31 cellular contexts compared by ENCODE assay signal in genomic region chr2:37476411-37476810, GRCh38.
"Had no signal": no experiment of that assay in that cellular context is flagged by ENCODE, and none has a peak within 500 bp of the region (broad histone marks: within the 10 kb centered on the region; RNA-seq: fewer than 3 reads in every experiment).

No MANE protein-coding gene starts in this region.

- H3K4me1 Mint-ChIP-seq: activated CD4-positive, alpha-beta T cell treated with anti-CD3 and anti-CD28 coated beads, Interleukin-2, amount 10 ng/mL, durations not matched to agents 24 days and 14 days; activated naive CD8-positive, alpha-beta T cell treated with anti-CD3 and anti-CD28 coated beads for 36 hours had no signal

- ATAC-seq: activated CD8-positive, alpha-beta T cell treated with anti-CD3 and anti-CD28 coated beads for 36 hours; activated T-cell treated with anti-CD3 and anti-CD28 coated beads, Interleukin-2, amount 50 U/mL, for 72 hours; activated T-helper 17 cell treated with anti-CD3 and anti-CD28 coated beads, Interleukin-2, amount 50 U/mL, for 72 hours; body of pancreas; PC-3 had no signal

- H3K27me3 Mint-ChIP-seq: activated CD8-positive, alpha-beta T cell treated with anti-CD3 and anti-CD28 coated beads for 36 hours; activated naive CD8-positive, alpha-beta T cell treated with anti-CD3 and anti-CD28 coated beads for 36 hours; activated T-helper 17 cell treated with anti-CD3 and anti-CD28 coated beads, Interleukin-2, amount 50 U/mL, for 72 hours had no signal

- H3K9me3 Mint-ChIP-seq: activated CD8-positive, alpha-beta T cell treated with anti-CD3 and anti-CD28 coated beads for 36 hours; activated naive CD8-positive, alpha-beta T cell treated with anti-CD3 and anti-CD28 coated beads for 36 hours; activated T-cell treated with anti-CD3 and anti-CD28 coated beads, Interleukin-2, amount 50 U/mL, for 72 hours had no signal

- H3K4me1 ChIP-seq: body of pancreas, breast epithelium, Peyer's patch had no signal

- H3K27ac Mint-ChIP-seq: activated CD4-positive, alpha-beta T cell treated with anti-CD3 and anti-CD28 coated beads, Interleukin-2, amount 10 ng/mL, durations not matched to agents 24 days and 14 days; activated CD8-positive, alpha-beta T cell treated with anti-CD3 and anti-CD28 coated beads for 36 hours; activated naive CD8-positive, alpha-beta T cell treated with anti-CD3 and anti-CD28 coated beads for 36 hours; activated T-cell treated with anti-CD3 and anti-CD28 coated beads, Interleukin-2, amount 50 U/mL, for 72 hours; activated T-helper 17 cell treated with anti-CD3 and anti-CD28 coated beads, Interleukin-2, amount 50 U/mL, for 72 hours had no signal

- H3K4me3 Mint-ChIP-seq: activated CD4-positive, alpha-beta T cell treated with anti-CD3 and anti-CD28 coated beads, Interleukin-2, amount 10 ng/mL, durations not matched to agents 24 days and 14 days; activated CD8-positive, alpha-beta T cell treated with anti-CD3 and anti-CD28 coated beads for 36 hours; activated naive CD8-positive, alpha-beta T cell treated with anti-CD3 and anti-CD28 coated beads for 36 hours; activated T-cell treated with anti-CD3 and anti-CD28 coated beads, Interleukin-2, amount 50 U/mL, for 72 hours; activated T-helper 17 cell treated with anti-CD3 and anti-CD28 coated beads, Interleukin-2, amount 50 U/mL, for 72 hours had no signal

- H3K36me3 ChIP-seq: breast epithelium, MG63, Peyer's patch had no signal

- H3K4me3 ChIP-seq: body of pancreas, breast epithelium, MG63, Peyer's patch had no signal

- H3K36me3 Mint-ChIP-seq: activated naive CD8-positive, alpha-beta T cell treated with anti-CD3 and anti-CD28 coated beads for 36 hours had no signal

- H3K9me3 ChIP-seq: breast epithelium, MG63, Peyer's patch had no signal

- DNase-seq: activated CD4-positive, alpha-beta T cell treated with anti-CD3 and anti-CD28 coated beads, Interleukin-2, amount 10 ng/mL, durations not matched to agents 24 days and 14 days; activated CD4-positive, alpha-beta T cell treated with anti-CD3 and anti-CD28 coated beads, Interleukin-2, amount 50 U/mL, for 4 hours; activated CD8-positive, alpha-beta T cell treated with anti-CD3 and anti-CD28 coated beads for 36 hours; activated effector memory CD4-positive, alpha-beta T cell treated with anti-CD3 and anti-CD28 coated beads, Interleukin-2, amount 50 U/mL, for 16 hours; activated naive CD4-positive, alpha-beta T cell; activated naive CD4-positive, alpha-beta T cell treated with anti-CD3 and anti-CD28 coated beads, Interleukin-2, amount 50 U/mL, for 16 hours; activated naive CD8-positive, alpha-beta T cell treated with anti-CD3 and anti-CD28 coated beads for 36 hours; activated T-cell treated with anti-CD3 and anti-CD28 coated beads, Interleukin-2, amount 50 U/mL, for 1 hour; activated T-cell treated with anti-CD3 and anti-CD28 coated beads, Interleukin-2, amount 50 U/mL, for 72 hours; amniotic stem cell; body of pancreas; caudate nucleus; cerebellar nuclear complex; Karpas-422; KBM-7; MG63; NCI-H1092; NCI-H1436 treated with DMSO at 0.1 percent for 48 hours; NCI-H1694 treated with DMSO at 0.1 percent for 48 hours; NCI-H2029; NCI-H2171; NCI-H510A; NCI-H526; NCI-H748 treated with DMSO at 0.1 percent for 48 hours; NK-92 treated with Interleukin-12 subunit alpha and Interleukin-12 subunit beta, amount 100 ng/mL, for 24 hours; PC-3; Peyer's patch; Right ventricle myocardium superior; T1000 had no signal

- H3K27ac ChIP-seq: body of pancreas, breast epithelium, Peyer's patch had no signal

- H3K27me3 ChIP-seq: body of pancreas, breast epithelium, MG63, Peyer's patch had no signal
